8 cellular contexts compared by ENCODE assay signal in the genomic region with DNA sequence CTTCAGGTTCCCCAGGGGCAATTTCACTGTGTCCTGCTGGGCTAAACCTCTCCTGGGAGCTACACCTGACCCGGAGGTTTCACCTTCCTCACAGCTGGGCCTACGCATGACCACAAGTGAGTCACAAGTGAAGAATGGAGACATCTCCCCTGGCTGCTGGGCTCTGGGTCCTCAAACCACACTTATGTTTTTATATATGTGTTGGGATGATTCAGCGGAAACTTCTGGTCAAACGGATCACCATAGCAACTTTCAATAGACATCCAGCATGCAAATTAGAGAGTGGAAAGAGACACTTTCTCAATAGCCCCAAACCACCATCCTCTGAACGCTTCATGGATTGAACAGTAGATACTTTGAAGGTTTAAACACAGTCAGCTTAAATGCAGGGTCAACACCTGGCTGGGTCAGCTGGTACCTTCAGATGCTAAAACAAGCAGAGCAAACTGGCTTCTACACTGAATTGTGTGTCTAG. TPM values are rescaled to one million over a fixed set of nuclear protein-coding genes. Genes with fewer than 3 reads are reported as not detected.
DNase-seq lines count a peak whose midpoint lies in the region; ATAC-seq, FAIRE-seq and TF ChIP-seq lines count a peak whose summit lies in the region.

No MANE protein-coding gene starts in this region.

- TF ChIP-seq CTCF in HepG2 (CRISPR knock-in tag; IDR thresholded peaks at IDR 0.05): no peak

- no peak for FAIRE-seq in HepG2 (lab: Jason Lieb, UNC)

- in situ Hi-C loops in HepG2 (cut with HindIII; ENCODE audit: extremely low pct_ligation_motif_present, low pct_unique_long_range_greater_than_20kb): no loop called here

- no peaks in the 10 kb centered on the region for H3K36me3 Mint-ChIP-seq in stimulated activated naive CD8-positive, alpha-beta T cell treated with anti-CD3 and anti-CD28 coated beads, Interleukin-15, Interleukin-2, amounts not matched to agents 100 ng/mL and 50 ng/mL, for 24 hours (ENCODE audit: low read depth)

- H3K9me3 ChIP-seq in HepG2 (ENCODE audit: low read length): no peaks in the 10 kb centered on the region

- no peak overlapping the region for H2AFZ ChIP-seq in HepG2 (ENCODE audit: low read length)

- H3K36me3 ChIP-seq in HepG2 (replicated peaks in 1 of 2; ENCODE audit: control insufficient read depth in 1 of 2, insufficient read depth in 2 of 2, low read length in 2 of 2): no peaks in the 10 kb centered on the region

- no peaks in the 10 kb centered on the region for H4K20me1 ChIP-seq in HepG2 (ENCODE audit: insufficient read depth, low read length)

- H3K4me3 ChIP-seq in HepG2 (replicated peaks in 1 of 3; ENCODE audit: insufficient read depth in 1 of 3, low read depth in 2 of 3, low read length in 3 of 3): no peak overlapping the region

- no peak overlapping the region for H3K9ac ChIP-seq in HepG2 (ENCODE audit: insufficient read depth, low read depth, low read length)

- no peaks in the 10 kb centered on the region for H3K27me3 ChIP-seq in HepG2 (ENCODE audit: control insufficient read depth in 1 of 2, insufficient read depth in 2 of 2, low read length in 2 of 2)

- intact Hi-C loops in HepG2 (cut with micrococcal nuclease; ENCODE audit: unreplicated experiment): no loop called here

- DNase-seq in SW480 (ENCODE audit: low spot score): peak; percentile 91
- DNase-seq in fibroblast of gingiva (ENCODE audit: low read depth): peak; percentile 8
- DNase-seq in NCI-H1048 (lab: John Stamatoyannopoulos, UW): no peak
- DNase-seq in HepG2 (ENCODE audit: low spot score): no peak
- no peak for DNase-seq in NCI-H1694 treated with DMSO at 0.1 percent for 48 hours (lab: John Stamatoyannopoulos, UW)

- H3K27ac ChIP-seq in HepG2 (ENCODE audit: extremely low read length, insufficient read depth, low read length): no peak overlapping the region

- POLR2A ChIA-PET in HepG2 (lab: Yijun Ruan, JAX): no interaction called here

- H3K4me3 Mint-ChIP-seq in stimulated activated naive CD8-positive, alpha-beta T cell treated with anti-CD3 and anti-CD28 coated beads, Interleukin-15, Interleukin-2, amounts not matched to agents 100 ng/mL and 50 ng/mL, for 24 hours: no peak overlapping the region

- no peaks in the 10 kb centered on the region for H3K79me2 ChIP-seq in HepG2 (ENCODE audit: insufficient read depth, low read length)

- peak overlapping the region; percentile 66 for H3K27ac Mint-ChIP-seq in stimulated activated naive CD8-positive, alpha-beta T cell treated with anti-CD3 and anti-CD28 coated beads, Interleukin-15, Interleukin-2, amounts not matched to agents 100 ng/mL and 50 ng/mL, for 24 hours

- no TSS peak for BruUV-seq in HepG2 (replicated peaks; lab: Mats Ljungman, UMichigan)

- TF ChIP-seq RAD21 in HepG2 (CRISPR knock-in tag; IDR thresholded peaks at IDR 0.05): no peak

- H3K4me1 Mint-ChIP-seq in stimulated activated naive CD8-positive, alpha-beta T cell treated with anti-CD3 and anti-CD28 coated beads, Interleukin-15, Interleukin-2, amounts not matched to agents 100 ng/mL and 50 ng/mL, for 24 hours (ENCODE audit: low read depth): peaks cover 20% of the 10 kb centered on the region

- peaks cover 4% of the 10 kb centered on the region for H3K9me3 Mint-ChIP-seq in stimulated activated naive CD8-positive, alpha-beta T cell treated with anti-CD3 and anti-CD28 coated beads, Interleukin-15, Interleukin-2, amounts not matched to agents 100 ng/mL and 50 ng/mL, for 24 hours

- peaks cover 50% of the 10 kb centered on the region for H3K27me3 Mint-ChIP-seq in stimulated activated naive CD8-positive, alpha-beta T cell treated with anti-CD3 and anti-CD28 coated beads, Interleukin-15, Interleukin-2, amounts not matched to agents 100 ng/mL and 50 ng/mL, for 24 hours

- H3K4me2 ChIP-seq in HepG2 (ENCODE audit: low read depth, low read length): no peak overlapping the region

- no peaks in the 10 kb centered on the region for H3K4me1 ChIP-seq in HepG2 (ENCODE audit: insufficient read depth, low read length)

- TF ChIP-seq EP300 in HepG2 (IDR thresholded peaks at IDR 0.05; ENCODE audit: low read depth in 2 of 2, low read length in 2 of 2) (no peak), HepG2 (CRISPR knock-in tag; IDR thresholded peaks at IDR 0.05; ENCODE audit: borderline replicate concordance) (no peak)

- TF ChIP-seq POLR2A in GM18505 (IDR thresholded peaks at IDR 0.05; ENCODE audit: borderline replicate concordance, extremely low read depth, insufficient read depth, insufficient read length) (no peak), HepG2 (IDR thresholded peaks at IDR 0.05; ENCODE audit: insufficient read depth in 1 of 2, low read depth in 2 of 2, low read length in 2 of 2) (no peak)

- 24% methylated on average over 5 of the region's 5 CpGs for WGBS in HepG2 (ENCODE audit: low lambda C conversion rate)

- ATAC-seq in GM18505 (IDR thresholded peaks at IDR 0.05; ENCODE audit: unreplicated experiment) (peak; percentile 84), HG02798 (IDR thresholded peaks at IDR 0.05; ENCODE audit: poor library complexity, unreplicated experiment) (peak; percentile 83), HepG2 (no peak)

- CTCF ChIA-PET in HepG2 (lab: Yijun Ruan, JAX; ENCODE audit: low intra/inter-chr PET ratio, low total read pairs): no interaction called here

TF ChIP-seq in HepG2, 621 proteins besides CTCF, POLR2A, EP300 and RAD21:
- TF ChIP-seq, protein P1, sequence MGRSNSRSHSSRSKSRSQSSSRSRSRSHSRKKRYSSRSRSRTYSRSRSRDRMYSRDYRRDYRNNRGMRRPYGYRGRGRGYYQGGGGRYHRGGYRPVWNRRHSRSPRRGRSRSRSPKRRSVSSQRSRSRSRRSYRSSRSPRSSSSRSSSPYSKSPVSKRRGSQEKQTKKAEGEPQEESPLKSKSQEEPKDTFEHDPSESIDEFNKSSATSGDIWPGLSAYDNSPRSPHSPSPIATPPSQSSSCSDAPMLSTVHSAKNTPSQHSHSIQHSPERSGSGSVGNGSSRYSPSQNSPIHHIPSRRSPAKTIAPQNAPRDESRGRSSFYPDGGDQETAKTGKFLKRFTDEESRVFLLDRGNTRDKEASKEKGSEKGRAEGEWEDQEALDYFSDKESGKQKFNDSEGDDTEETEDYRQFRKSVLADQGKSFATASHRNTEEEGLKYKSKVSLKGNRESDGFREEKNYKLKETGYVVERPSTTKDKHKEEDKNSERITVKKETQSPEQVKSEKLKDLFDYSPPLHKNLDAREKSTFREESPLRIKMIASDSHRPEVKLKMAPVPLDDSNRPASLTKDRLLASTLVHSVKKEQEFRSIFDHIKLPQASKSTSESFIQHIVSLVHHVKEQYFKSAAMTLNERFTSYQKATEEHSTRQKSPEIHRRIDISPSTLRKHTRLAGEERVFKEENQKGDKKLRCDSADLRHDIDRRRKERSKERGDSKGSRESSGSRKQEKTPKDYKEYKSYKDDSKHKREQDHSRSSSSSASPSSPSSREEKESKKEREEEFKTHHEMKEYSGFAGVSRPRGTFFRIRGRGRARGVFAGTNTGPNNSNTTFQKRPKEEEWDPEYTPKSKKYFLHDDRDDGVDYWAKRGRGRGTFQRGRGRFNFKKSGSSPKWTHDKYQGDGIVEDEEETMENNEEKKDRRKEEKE (IDR thresholded peaks at IDR 0.05): no peak
- TF ChIP-seq ZNF556 (CRISPR knock-in tag; IDR thresholded peaks at IDR 0.05; ENCODE audit: borderline replicate concordance) (no peak), HCFC1 (IDR thresholded peaks at IDR 0.05; ENCODE audit: low read depth, low read length) (no peak), MYNN (CRISPR knock-in tag; IDR thresholded peaks at IDR 0.05; ENCODE audit: low read depth) (no peak), ZNF224 (CRISPR knock-in tag; IDR thresholded peaks at IDR 0.05) (no peak), FOSL2 (CRISPR knock-in tag; IDR thresholded peaks at IDR 0.05) (no peak), ZNF260 (CRISPR knock-in tag; IDR thresholded peaks at IDR 0.05; ENCODE audit: borderline replicate concordance, low read depth) (no peak), KLF9 (CRISPR knock-in tag; IDR thresholded peaks at IDR 0.05; ENCODE audit: low read depth) (no peak)
- TF ChIP-seq, protein P2, sequence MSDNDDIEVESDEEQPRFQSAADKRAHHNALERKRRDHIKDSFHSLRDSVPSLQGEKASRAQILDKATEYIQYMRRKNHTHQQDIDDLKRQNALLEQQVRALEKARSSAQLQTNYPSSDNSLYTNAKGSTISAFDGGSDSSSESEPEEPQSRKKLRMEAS (IDR thresholded peaks at IDR 0.05): no peak

RNA-seq across cellular contexts. Expression of a gene that starts 28.0 kb away (rescaled TPM):
- 0.10 and 0.31 TPM in 2 replicates for total RNA-seq in HepG2 (2016; rRNA removed; fragmentation: Illumina TruSeq; extraction: Trizol)
- under 0.01 and 0.10 TPM in 2 replicates for total RNA-seq in HepG2 (2016; cell fraction: cytosol; rRNA removed; fragmentation: Illumina TruSeq; extraction: Trizol; ENCODE audit: low read depth)
- total RNA-seq in HepG2 (2016; cell fraction: insoluble cytoplasmic fraction; rRNA removed; fragmentation: Illumina TruSeq; extraction: Trizol): 0.15 and 0.30 TPM in 2 replicates
- 0.06 and 0.14 TPM in 2 replicates for total RNA-seq in HepG2 (2016; cell fraction: membrane; rRNA removed; fragmentation: Illumina TruSeq; extraction: Trizol)
- total RNA-seq in HepG2 (2016; cell fraction: nucleus; rRNA removed; fragmentation: Illumina TruSeq; extraction: Trizol): 0.47 and 0.65 TPM in 2 replicates
- 0.07 and 0.13 TPM in 2 replicates for polyA plus RNA-seq in HepG2 (2011; rRNA removed)
- polyA plus RNA-seq in HepG2 (2011; cell fraction: cytosol; rRNA removed): 0.01 and 0.09 TPM in 2 replicates
- polyA plus RNA-seq in HepG2 (2011; cell fraction: nucleus; rRNA removed): 0.18 and 0.31 TPM in 2 replicates
- polyA plus RNA-seq in HepG2 (2012): 0.03 and 0.04 TPM in 2 replicates
- polyA plus RNA-seq in HepG2 (2016; cell fraction: cytosol; fragmentation: Illumina TruSeq; extraction: Trizol; ENCODE audit: low read depth): not detected in 2 replicates
- 0.25 and 0.30 TPM in 2 replicates for polyA plus RNA-seq in HepG2 (2016; cell fraction: insoluble cytoplasmic fraction; fragmentation: Illumina TruSeq; extraction: Trizol; ENCODE audit: low read depth)
- 0.08 and 0.10 TPM in 2 replicates for polyA plus RNA-seq in HepG2 (2016; cell fraction: membrane; fragmentation: Illumina TruSeq; extraction: Trizol; ENCODE audit: low read depth)
- 0.51 and 0.52 TPM in 2 replicates for polyA plus RNA-seq in HepG2 (2016; cell fraction: nucleus; fragmentation: Illumina TruSeq; extraction: Trizol; ENCODE audit: insufficient read depth, low read depth)
- 0.12 TPM in 1 of 2 replicates, not detected in the other for polyA minus RNA-seq in HepG2 (2011; rRNA and poly(A)+ RNA removed; ENCODE audit: low replicate concordance)
- polyA minus RNA-seq in HepG2 (2011; cell fraction: cytosol; rRNA and poly(A)+ RNA removed): 0.20 and 0.35 TPM in 2 replicates
- polyA minus RNA-seq in HepG2 (2011; cell fraction: nucleus; rRNA and poly(A)+ RNA removed): 0.25 and 0.26 TPM in 2 replicates

Comparison
In these comparisons a context has a peak if more than half of its experiments do, and no peak if none do; other contexts are left out.
1. DNase-seq: peak in SW480 (single experiment) and fibroblast of gingiva (single experiment); none in NCI-H1048 (single experiment), HepG2 (single experiment) and NCI-H1694 treated with DMSO at 0.1 percent for 48 hours (single experiment).